ENCODE assay signal across 1 cellular context in genomic region chr1:212309967-212310366, GRCh38.
TF ChIP-seq lines count a peak whose summit lies in the region.

No MANE protein-coding gene starts in this region.

TF ChIP-seq in HepG2, 621 proteins besides CTCF, POLR2A, EP300 and RAD21 (continued from another document and continues in another):
- TF ChIP-seq ATF6 (CRISPR knock-in tag; conservative IDR thresholded peaks at IDR 0.05) (no peak), NAIF1 (CRISPR knock-in tag; IDR thresholded peaks at IDR 0.05; ENCODE audit: borderline replicate concordance) (no peak), HOXA9 (CRISPR knock-in tag; IDR thresholded peaks at IDR 0.05; ENCODE audit: borderline replicate concordance) (no peak), THAP9 (CRISPR knock-in tag; IDR thresholded peaks at IDR 0.05; ENCODE audit: borderline replicate concordance) (no peak), ZNF800 (CRISPR knock-in tag; IDR thresholded peaks at IDR 0.05) (no peak), CSRNP2 (CRISPR knock-in tag; conservative IDR thresholded peaks at IDR 0.05; ENCODE audit: low read depth) (no peak), ZNF7 (CRISPR knock-in tag; IDR thresholded peaks at IDR 0.05) (no peak), ZBTB7A (CRISPR knock-in tag; IDR thresholded peaks at IDR 0.05) (no peak), ZFP91 (CRISPR knock-in tag; IDR thresholded peaks at IDR 0.05; ENCODE audit: borderline replicate concordance) (no peak), ARID5B (CRISPR knock-in tag; IDR thresholded peaks at IDR 0.05) (peak; percentile 73), ZSCAN29 (CRISPR knock-in tag; conservative IDR thresholded peaks at IDR 0.05) (no peak), HNRNPLL (IDR thresholded peaks at IDR 0.05; ENCODE audit: low read depth, low read length, poor library complexity, severe bottlenecking) (no peak), ZNF331 (CRISPR knock-in tag; IDR thresholded peaks at IDR 0.05) (no peak), ZFP41 (CRISPR knock-in tag; IDR thresholded peaks at IDR 0.05; ENCODE audit: borderline replicate concordance) (no peak), ZNF460 (CRISPR knock-in tag; IDR thresholded peaks at IDR 0.05; ENCODE audit: borderline replicate concordance) (no peak), TSC22D2 (CRISPR knock-in tag; IDR thresholded peaks at IDR 0.05; ENCODE audit: borderline replicate concordance) (no peak), LBX2 (CRISPR knock-in tag; IDR thresholded peaks at IDR 0.05; ENCODE audit: borderline replicate concordance) (no peak), ZNF407 (CRISPR knock-in tag; IDR thresholded peaks at IDR 0.05; ENCODE audit: not compliant biosample characterization) (no peak), MAF1 (CRISPR knock-in tag; IDR thresholded peaks at IDR 0.05; ENCODE audit: borderline replicate concordance) (no peak), TFE3 (CRISPR knock-in tag; IDR thresholded peaks at IDR 0.05) (no peak), ZNF878 (CRISPR knock-in tag; IDR thresholded peaks at IDR 0.05) (no peak), DDIT3 (CRISPR knock-in tag; IDR thresholded peaks at IDR 0.05) (no peak), KDM4B (CRISPR knock-in tag; IDR thresholded peaks at IDR 0.05) (no peak)
